In the genomic region with DNA sequence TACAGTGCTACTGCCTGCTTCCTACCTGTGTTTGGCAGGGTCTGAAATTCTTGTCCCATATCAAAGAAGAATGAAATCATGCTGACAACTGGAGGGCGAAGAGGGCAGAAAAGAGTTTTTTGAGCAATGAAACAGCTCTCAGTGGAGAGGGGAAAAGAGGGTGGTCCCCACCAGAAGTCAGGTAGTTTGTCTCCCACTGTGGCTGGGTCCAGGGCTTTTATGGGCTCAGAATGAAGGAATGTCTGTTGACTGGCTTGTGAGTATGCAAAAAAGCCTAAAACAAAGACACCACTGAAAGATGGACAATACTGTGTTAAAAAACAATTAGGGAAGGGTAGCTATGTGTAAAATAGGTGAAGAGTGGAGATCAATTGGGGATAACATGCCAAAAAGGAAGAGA, we compare ENCODE assay signal across 30 cellular contexts.
"Had no signal": no experiment of that assay in that cellular context is flagged by ENCODE, and none has a peak within 500 bp of the region (broad histone marks: within the 10 kb centered on the region; RNA-seq: fewer than 3 reads in every experiment).

No MANE protein-coding gene starts in this region.

- DNase-seq: immature natural killer cell; kidney; left colon; left lung; lower lobe of right lung; mesendoderm; naive B cell; natural killer cell; nephron progenitor cell; nucleus accumbens; pancreas; retina; right cardiac atrium; stimulated activated CD4-positive, alpha-beta T cell treated with anti-CD3 and anti-CD28 coated beads, Interleukin-12 subunit alpha, Interleukin-12 subunit beta, amount 100 ng/mL, for 4 hours; stimulated activated CD4-positive, alpha-beta T cell treated with anti-CD3 and anti-CD28 coated beads, Interleukin-15, amount 100 ng/mL, for 24 hours; stimulated activated CD4-positive, alpha-beta T cell treated with anti-CD3 and anti-CD28 coated beads, Interleukin-2, amount 100 ng/mL, for 24 hours; stimulated activated CD4-positive, alpha-beta T cell treated with anti-CD3 and anti-CD28 coated beads, Interleukin-4, amount 100 ng/mL, for 1 hour; stimulated activated naive B cell treated with anti-CD40 and anti-IgM and Interleukin-4, amounts not matched to agents 10 μg/mL and 1 μg/mL and 100 μg/mL, for 72 hours; stimulated activated naive CD8-positive, alpha-beta T cell treated with anti-CD3 and anti-CD28 coated beads, Interleukin-15, Interleukin-2, amounts not matched to agents 100 U/mL and 50 U/mL, for 24 hours; stomach; testis; thyroid gland; transverse colon had no signal

- H3K27me3 ChIP-seq: left lung, pancreas, stomach, testis, thyroid gland, transverse colon, upper lobe of left lung, vagina had no signal

- H3K4me1 Mint-ChIP-seq: immature natural killer cell; mesothelial cell of epicardium; naive B cell; natural killer cell; nephron progenitor cell; stimulated activated naive B cell treated with anti-CD40 and anti-IgM and Interleukin-4, amounts not matched to agents 10 μg/mL and 1 μg/mL and 100 μg/mL, for 72 hours had no signal

- H3K27me3 Mint-ChIP-seq: naive B cell; stimulated activated naive B cell treated with anti-CD40 and anti-IgM and Interleukin-4, amounts not matched to agents 10 μg/mL and 1 μg/mL and 100 μg/mL, for 72 hours had no signal

- ATAC-seq: left colon; left lung; lower lobe of right lung; natural killer cell; pancreas; right cardiac atrium; sciatic nerve; stimulated activated naive B cell treated with anti-CD40 and anti-IgM and Interleukin-4, amounts not matched to agents 10 μg/mL and 1 μg/mL and 100 μg/mL, for 72 hours; stimulated activated naive CD8-positive, alpha-beta T cell treated with anti-CD3 and anti-CD28 coated beads, Interleukin-15, Interleukin-2, amounts not matched to agents 100 U/mL and 50 U/mL, for 24 hours had no signal

- H3K9me3 Mint-ChIP-seq: nephron progenitor cell had no signal

- H3K4me3 ChIP-seq: left lung, lower lobe of right lung, pancreas, prostate gland, skin epidermis, stomach, testis, thyroid gland, transverse colon, upper lobe of left lung, vagina had no signal

- FAIRE-seq: islet of Langerhans, kidney, pancreas had no signal

- H3K27ac ChIP-seq: left lung, lower lobe of right lung, pancreas, prostate gland, skin epidermis, stomach, testis, thyroid gland, transverse colon, upper lobe of left lung, vagina had no signal

- H3K4me3 Mint-ChIP-seq: immature natural killer cell; mesothelial cell of epicardium; naive B cell; natural killer cell; nephron progenitor cell; stimulated activated naive B cell treated with anti-CD40 and anti-IgM and Interleukin-4, amounts not matched to agents 10 μg/mL and 1 μg/mL and 100 μg/mL, for 72 hours had no signal

- H3K36me3 ChIP-seq: left lung, lower lobe of right lung, pancreas, prostate gland, stomach, thyroid gland, transverse colon, upper lobe of left lung, vagina had no signal

- H3K9me3 ChIP-seq: pancreas, prostate gland, testis, thyroid gland, transverse colon, vagina had no signal

- H3K36me3 Mint-ChIP-seq: immature natural killer cell; mesothelial cell of epicardium; natural killer cell; stimulated activated naive B cell treated with anti-CD40 and anti-IgM and Interleukin-4, amounts not matched to agents 10 μg/mL and 1 μg/mL and 100 μg/mL, for 72 hours had no signal

- H3K27ac Mint-ChIP-seq: immature natural killer cell; mesothelial cell of epicardium; naive B cell; natural killer cell; nephron progenitor cell; stimulated activated naive B cell treated with anti-CD40 and anti-IgM and Interleukin-4, amounts not matched to agents 10 μg/mL and 1 μg/mL and 100 μg/mL, for 72 hours had no signal

- H3K4me1 ChIP-seq: left lung, lower lobe of right lung, pancreas, prostate gland, stomach, testis, thyroid gland, transverse colon, upper lobe of left lung, vagina had no signal
